8 cellular contexts compared by ENCODE assay signal in genomic region chr1:120544434-120544833, GRCh38.
A peak's percentile ranks its signal among the peaks of the same experiment; 100 is the strongest.
DNase-seq lines count a peak whose midpoint lies in the region; ATAC-seq and TF ChIP-seq lines count a peak whose summit lies in the region.
"Not testable (repeated sequence)": the region's sequence is repeated elsewhere in the genome, so short reads cannot be mapped to it uniquely, and the experiment has no call there.

No MANE protein-coding gene starts in this region.

- not testable (repeated sequence) for H3K27ac ChIP-seq in DND-41 (ENCODE audit: low read length)

- POLR2A ChIA-PET in activated CD4-positive, alpha-beta T cell treated with anti-CD3 and anti-CD28 coated beads for 36 hours (lab: Charles Lee): not testable (repeated sequence)

- not testable (repeated sequence) for H3K79me2 ChIP-seq in DND-41 (ENCODE audit: insufficient read depth, low read length)

- peak; percentile 99 for ATAC-seq in DND-41 (ENCODE audit: insufficient read depth, low read depth)
- ATAC-seq in GM21576 (IDR thresholded peaks at IDR 0.05; ENCODE audit: unreplicated experiment): peak; percentile 77
- peak; percentile 95 for ATAC-seq in HG03432 (IDR thresholded peaks at IDR 0.05; ENCODE audit: unreplicated experiment)
- peak; percentile 96 for ATAC-seq in activated CD4-positive, alpha-beta T cell treated with anti-CD3 and anti-CD28 coated beads for 36 hours
- peak; percentile 87 for ATAC-seq in Right ventricle myocardium inferior

- not testable (repeated sequence) for H3K4me1 Mint-ChIP-seq in activated CD4-positive, alpha-beta T cell treated with anti-CD3 and anti-CD28 coated beads for 36 hours; activated naive CD8-positive, alpha-beta T cell treated with anti-CD3 and anti-CD28 coated beads for 36 hours

- TF ChIP-seq CTCF in DND-41 (IDR thresholded peaks at IDR 0.05; ENCODE audit: borderline replicate concordance, extremely low read depth, low read length, poor library complexity, severe bottlenecking): peak; percentile 37

- H3K9me3 ChIP-seq in DND-41 (ENCODE audit: insufficient read depth, low read length, severe bottlenecking): not testable (repeated sequence)

- CTCF ChIA-PET in activated CD4-positive, alpha-beta T cell treated with anti-CD3 and anti-CD28 coated beads for 36 hours (lab: Charles Lee): not testable (repeated sequence)

- H4K20me1 ChIP-seq in DND-41 (ENCODE audit: insufficient read depth, low read length): not testable (repeated sequence)

- intact Hi-C loops in activated CD4-positive, alpha-beta T cell treated with anti-CD3 and anti-CD28 coated beads for 36 hours (cut with DNase I, micrococcal nuclease); Right ventricle myocardium inferior (cut with DNase I); posterior cingulate gyrus (cut with DNase I): not testable (repeated sequence)

- DNase-seq in DND-41 (peak; percentile 84), posterior cingulate gyrus (peak in 8 of 10 donors; percentile 58 to 85 (median 70))
- DNase-seq in activated CD4-positive, alpha-beta T cell treated with anti-CD3 and anti-CD28 coated beads for 36 hours: peak; percentile 91
- DNase-seq in activated naive CD8-positive, alpha-beta T cell treated with anti-CD3 and anti-CD28 coated beads for 36 hours: peak; percentile 77
- not testable (repeated sequence) for DNase-seq in Right ventricle myocardium inferior (ENCODE audit: missing footprints)
- peak; percentile 50 to 75 for DNase-seq in stimulated activated CD8-positive, alpha-beta memory T cell treated with anti-CD3 and anti-CD28 coated beads, Interleukin-7, amount 100 ng/mL, for 4 hours (ENCODE audit: low read depth in 2 of 2)

- H3K4me3 ChIP-seq in DND-41 (ENCODE audit: low read depth in 1 of 2, low read length in 2 of 2): not testable (repeated sequence)

- not testable (repeated sequence) for H3K27ac Mint-ChIP-seq in activated CD4-positive, alpha-beta T cell treated with anti-CD3 and anti-CD28 coated beads for 36 hours; activated naive CD8-positive, alpha-beta T cell treated with anti-CD3 and anti-CD28 coated beads for 36 hours

- not testable (repeated sequence) for H2AFZ ChIP-seq in DND-41 (ENCODE audit: low read depth, low read length)

- not testable (repeated sequence) for H3K36me3 ChIP-seq in DND-41 (ENCODE audit: insufficient read depth, low read length)

- not testable (repeated sequence) for H3K36me3 Mint-ChIP-seq in activated CD4-positive, alpha-beta T cell treated with anti-CD3 and anti-CD28 coated beads for 36 hours (ENCODE audit: low read depth); activated naive CD8-positive, alpha-beta T cell treated with anti-CD3 and anti-CD28 coated beads for 36 hours

- not testable (repeated sequence) for H3K4me2 ChIP-seq in DND-41 (ENCODE audit: insufficient read depth, low read length)

- H3K9ac ChIP-seq in DND-41 (ENCODE audit: low read depth, low read length): not testable (repeated sequence)

- H3K4me1 ChIP-seq in DND-41 (ENCODE audit: insufficient read depth, low read length): not testable (repeated sequence)

- not testable (repeated sequence) for H3K27me3 Mint-ChIP-seq in activated CD4-positive, alpha-beta T cell treated with anti-CD3 and anti-CD28 coated beads for 36 hours; activated naive CD8-positive, alpha-beta T cell treated with anti-CD3 and anti-CD28 coated beads for 36 hours

- not testable (repeated sequence) for H3K27me3 ChIP-seq in DND-41 (ENCODE audit: insufficient read depth, low read length, poor library complexity)

- not testable (repeated sequence) for H3K4me3 Mint-ChIP-seq in activated CD4-positive, alpha-beta T cell treated with anti-CD3 and anti-CD28 coated beads for 36 hours; activated naive CD8-positive, alpha-beta T cell treated with anti-CD3 and anti-CD28 coated beads for 36 hours

- not testable (repeated sequence) for H3K9me3 Mint-ChIP-seq in activated CD4-positive, alpha-beta T cell treated with anti-CD3 and anti-CD28 coated beads for 36 hours (ENCODE audit: low read depth); activated naive CD8-positive, alpha-beta T cell treated with anti-CD3 and anti-CD28 coated beads for 36 hours
